ENCODE assay signal across 3 cellular contexts in genomic region chr3:146757759-146758158, GRCh38.
"Had no signal": no experiment of that assay in that cellular context is flagged by ENCODE, and none has a peak within 500 bp of the region (broad histone marks: within the 10 kb centered on the region; RNA-seq: fewer than 3 reads in every experiment).

No MANE protein-coding gene starts in this region.

- DNase-seq: GDM1, GF-D8 had no signal

- ATAC-seq: GM12878 had no signal

- H3K4me3 ChIP-seq: GM12878 had no signal
